In the genomic region with DNA sequence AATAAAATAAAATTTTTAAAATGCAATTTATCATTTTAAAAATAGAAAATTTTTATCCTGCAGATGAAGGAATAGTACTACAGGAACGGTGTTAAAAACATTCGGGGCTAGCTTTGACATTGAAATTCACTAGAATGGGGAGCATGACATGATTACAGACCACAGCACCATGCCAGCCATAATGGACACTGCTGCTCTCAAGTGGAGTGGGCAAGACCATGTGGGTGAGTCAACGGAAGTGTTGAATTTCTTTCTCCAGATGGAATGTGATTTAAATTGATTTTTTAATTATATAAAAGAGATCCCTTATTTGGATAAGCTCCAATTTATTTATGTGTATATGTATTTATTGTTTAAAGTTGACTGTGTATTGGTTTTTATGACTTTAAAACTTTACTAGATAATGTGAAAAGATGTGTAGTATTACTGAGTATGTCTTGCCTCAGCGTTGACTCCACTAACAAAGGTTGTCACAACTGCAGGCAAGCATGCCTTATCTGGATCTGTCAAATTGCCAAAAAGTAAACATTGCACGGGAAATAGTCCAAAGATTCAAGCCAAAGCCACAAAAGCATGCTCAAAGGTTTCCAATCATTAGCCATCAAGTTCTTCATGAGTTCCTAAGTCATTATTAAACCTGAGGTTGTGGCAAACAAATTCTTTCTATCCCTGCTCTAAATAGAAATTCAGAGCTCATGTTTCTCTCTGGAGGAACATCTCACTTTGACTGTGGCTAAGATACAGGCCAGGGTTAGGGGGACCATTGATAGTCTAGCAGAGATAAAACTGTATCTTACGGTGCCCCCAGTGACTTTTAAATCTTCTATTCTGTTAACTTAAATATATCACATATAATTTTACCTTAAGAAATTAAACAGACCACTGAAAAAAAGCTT, we compare ENCODE assay signal across 10 cellular contexts.
A peak's percentile ranks its signal among the peaks of the same experiment; 100 is the strongest.
DNase-seq lines count a peak whose midpoint lies in the region; ATAC-seq lines count a peak whose summit lies in the region.
"Had no signal": no experiment of that assay in that cellular context is flagged by ENCODE, and none has a peak within 500 bp of the region (broad histone marks: within the 10 kb centered on the region; RNA-seq: fewer than 3 reads in every experiment).

No MANE protein-coding gene starts in this region.

- no peak for ATAC-seq in GM19455 (IDR thresholded peaks at IDR 0.05; ENCODE audit: unreplicated experiment)

- peak; percentile 14 for DNase-seq in NCI-H2196 (lab: John Stamatoyannopoulos, UW; ENCODE audit: unreplicated experiment)
- DNase-seq in NCI-H2196 treated with DMSO at 0.1 percent for 48 hours (lab: John Stamatoyannopoulos, UW; ENCODE audit: unreplicated experiment) = no peak
- peak; percentile 85 for DNase-seq in RPMI7951 (ENCODE audit: low read depth)
- DNase-seq in fibroblast of the conjunctiva (ENCODE audit: low read depth) = peak; percentile 84
- peak; percentile 63 for DNase-seq in ureter (ENCODE audit: low spot score)
- DNase-seq in HK-2 (ENCODE audit: unreplicated experiment) = no peak
- no peak for DNase-seq in stimulated activated CD8-positive, alpha-beta memory T cell treated with anti-CD3 and anti-CD28 coated beads, Interleukin-4, amount 100 ng/mL, for 48 hours
- DNase-seq: ovary, Right ventricle myocardium superior had no signal

Comparison
In these comparisons a context has a peak if more than half of its experiments do, and no peak if none do; other contexts are left out.
1. DNase-seq: peak in NCI-H2196 (single experiment), RPMI7951 (single experiment), fibroblast of the conjunctiva (single experiment) and ureter (single experiment); none in NCI-H2196 treated with DMSO at 0.1 percent for 48 hours (single experiment), HK-2 (single experiment) and stimulated activated CD8-positive, alpha-beta memory T cell treated with anti-CD3 and anti-CD28 coated beads, Interleukin-4, amount 100 ng/mL, for 48 hours (single experiment).